Comparison of ENCODE assay signal across 19 cellular contexts in genomic region chr11:89205378-89205777, GRCh38. TPM values are rescaled to one million over a fixed set of nuclear protein-coding genes. Genes with fewer than 3 reads are reported as not detected.
DNase-seq lines count a peak whose midpoint lies in the region; ATAC-seq and TF ChIP-seq lines count a peak whose summit lies in the region.
"Had no signal": no experiment of that assay in that cellular context is flagged by ENCODE, and none has a peak within 500 bp of the region (broad histone marks: within the 10 kb centered on the region; RNA-seq: fewer than 3 reads in every experiment).

No MANE protein-coding gene starts in this region.

- H2AFZ ChIP-seq in HCT116 (ENCODE audit: low read depth, low read length, poor library complexity, severe bottlenecking) (no peak overlapping the region), OCI-LY3 (ENCODE audit: low read depth, low read length) (no peak overlapping the region), osteoblast (ENCODE audit: low read length) (no peak overlapping the region)

- DNase-seq in HCT116 (ENCODE audit: low read depth, low spot score) (peak; percentile 4), dermis blood vessel endothelial cell (peak; percentile 45), osteoblast (ENCODE audit: insufficient read length, low spot score, missing footprints) (no peak), HuH-7.5 (ENCODE audit: low spot score) (no peak), NCI-H526 treated with DMSO at 0.1 percent for 48 hours (lab: John Stamatoyannopoulos, UW) (no peak), sciatic nerve (ENCODE audit: low spot score) (no peak)
- DNase-seq: activated CD8-positive, alpha-beta memory T cell treated with anti-CD3 and anti-CD28 coated beads for 24 hours; activated naive CD4-positive, alpha-beta T cell treated with anti-CD3 and anti-CD28 coated beads, Interleukin-2, amount 50 U/mL, for 16 hours; activated T-cell treated with anti-CD3 and anti-CD28 coated beads, Interleukin-2, amount 50 U/mL, for 48 hours; aorta; IMR-90; left ventricle myocardium superior; MM.1S; NCI-H146; NCI-H82; RPMI8226 had no signal

- no peak overlapping the region for H3K4me3 ChIP-seq in HCT116 (replicated peaks in 1 of 2; ENCODE audit: low read depth in 1 of 2, low read length in 2 of 2)
- no peak overlapping the region for H3K4me3 ChIP-seq in OCI-LY3 (ENCODE audit: low read length)
- no peak overlapping the region for H3K4me3 ChIP-seq in osteoblast (ENCODE audit: insufficient read depth, low read length)

- no peaks in the 10 kb centered on the region for H3K4me1 ChIP-seq in HCT116 (ENCODE audit: control insufficient read depth in 1 of 2, insufficient read depth in 2 of 2, low read length in 2 of 2)
- H3K4me1 ChIP-seq in OCI-LY3 (ENCODE audit: low read length) = no peaks in the 10 kb centered on the region
- H3K4me1 ChIP-seq in osteoblast (ENCODE audit: insufficient read depth, low read length) = no peaks in the 10 kb centered on the region

- intact Hi-C loops in HCT116 (cut with micrococcal nuclease) = no loop called here
- intact Hi-C loops in sciatic nerve (cut with DNase I) = no loop called here

- TF ChIP-seq RAD21 in HCT116 (IDR thresholded peaks at IDR 0.05; ENCODE audit: low read depth) = peak; percentile 24; the same call in 1 of the 2 replicates

- TF ChIP-seq CTCF in HCT116 (IDR thresholded peaks at IDR 0.05 in 2 of 3, conservative IDR thresholded peaks at IDR 0.05 in 1 of 3; ENCODE audit: borderline replicate concordance in 1 of 3, insufficient read depth in 1 of 3, low read depth in 2 of 3, low read length in 2 of 3) (peak; percentile 8 to 31 (median 19); a peak in 2 of 6 replicates), OCI-LY3 (IDR thresholded peaks at IDR 0.05; ENCODE audit: low read depth, low read length) (peak; percentile 38), osteoblast (IDR thresholded peaks at IDR 0.05; ENCODE audit: extremely low read depth, low read depth, low read length) (peak; percentile 16)

- RAD21 ChIA-PET in HCT116 (lab: Charles Lee; ENCODE audit: low non-redundant PET in 1 of 2, low total read pairs in 2 of 2, uncharacterized antibody in 2 of 2, unreplicated experiment in 2 of 2) = no interaction called here

- POLR2A ChIA-PET in HCT116 (lab: Charles Lee) = no interaction called here

- H3K9me3 ChIP-seq in HCT116 (ENCODE audit: control insufficient read depth in 1 of 2, insufficient read depth in 1 of 2, low read depth in 1 of 2, low read length in 2 of 2) = no peaks in the 10 kb centered on the region
- H3K9me3 ChIP-seq in OCI-LY3 (ENCODE audit: insufficient read depth, low read length) = no peaks in the 10 kb centered on the region
- H3K9me3 ChIP-seq in osteoblast (ENCODE audit: low read depth, low read length) = no peaks in the 10 kb centered on the region

- BruUV-seq in HCT116 (replicated peaks; lab: Mats Ljungman, UMichigan) = no TSS peak

- no peak for TF ChIP-seq POLR2A in HCT116 (IDR thresholded peaks at IDR 0.05; ENCODE audit: borderline replicate concordance, extremely low read depth, insufficient read depth, insufficient read length)

- H4K20me1 ChIP-seq in HCT116 (ENCODE audit: insufficient read depth) (no peaks in the 10 kb centered on the region), OCI-LY3 (ENCODE audit: insufficient read depth, low read length) (no peaks in the 10 kb centered on the region), osteoblast (ENCODE audit: insufficient read depth, low read length) (no peaks in the 10 kb centered on the region)

- no peaks in the 10 kb centered on the region for H3K9me2 ChIP-seq in HCT116 (ENCODE audit: insufficient read depth)

- no peaks in the 10 kb centered on the region for H3K27me3 ChIP-seq in HCT116 (ENCODE audit: insufficient read depth, low read length)
- no peaks in the 10 kb centered on the region for H3K27me3 ChIP-seq in OCI-LY3 (ENCODE audit: low read depth, low read length)
- H3K27me3 ChIP-seq in osteoblast (ENCODE audit: insufficient read depth, low read length) = no peaks in the 10 kb centered on the region

- ATAC-seq in HCT116 = peak; percentile 67
- ATAC-seq in sciatic nerve = no peak
- ATAC-seq: left ventricle myocardium superior had no signal

- H3K27ac ChIP-seq in HCT116 (ENCODE audit: low read depth, low read length) = no peak overlapping the region
- H3K27ac ChIP-seq in OCI-LY3 (ENCODE audit: low read length) = no peak overlapping the region
- no peak overlapping the region for H3K27ac ChIP-seq in osteoblast (ENCODE audit: low read depth, low read length)

- H3K4me2 ChIP-seq in HCT116 (ENCODE audit: low read length) = no peak overlapping the region
- H3K4me2 ChIP-seq in OCI-LY3 (ENCODE audit: low read length) = no peak overlapping the region
- no peak overlapping the region for H3K4me2 ChIP-seq in osteoblast (ENCODE audit: insufficient read depth, low read length)

- no peaks in the 10 kb centered on the region for H3K79me2 ChIP-seq in HCT116 (ENCODE audit: insufficient read depth, low read length)
- H3K79me2 ChIP-seq in OCI-LY3 (ENCODE audit: low read length) = no peaks in the 10 kb centered on the region
- no peaks in the 10 kb centered on the region for H3K79me2 ChIP-seq in osteoblast (ENCODE audit: insufficient read depth, low read length)

- CTCF ChIA-PET in HCT116 (lab: Charles Lee) = no interaction called here

- H3K36me3 ChIP-seq in HCT116 (ENCODE audit: control insufficient read depth in 1 of 2, insufficient read depth in 2 of 2, low read length in 2 of 2) = no peaks in the 10 kb centered on the region
- no peaks in the 10 kb centered on the region for H3K36me3 ChIP-seq in OCI-LY3 (replicated peaks; ENCODE audit: low read depth, low read length)
- H3K36me3 ChIP-seq in osteoblast (ENCODE audit: insufficient read depth, low read length) = no peaks in the 10 kb centered on the region

- H3K9ac ChIP-seq in HCT116 (ENCODE audit: low read length) = no peak overlapping the region
- no peak overlapping the region for H3K9ac ChIP-seq in OCI-LY3 (ENCODE audit: low read length)

TF ChIP-seq in HCT116, 20 proteins besides CTCF, POLR2A, EP300 and RAD21:
- TF ChIP-seq ELF1 (IDR thresholded peaks at IDR 0.05; ENCODE audit: borderline replicate concordance, low read depth) = no peak
- no peak for TF ChIP-seq SIN3A (IDR thresholded peaks at IDR 0.05; ENCODE audit: low read depth)
- TF ChIP-seq CEBPB (IDR thresholded peaks at IDR 0.05; ENCODE audit: low read depth) = no peak
- TF ChIP-seq ATF3 (IDR thresholded peaks at IDR 0.05) = no peak
- TF ChIP-seq SP1 (IDR thresholded peaks at IDR 0.05; ENCODE audit: low read depth) = no peak
- TF ChIP-seq EZH2 (IDR thresholded peaks at IDR 0.05) = no peak
- no peak for TF ChIP-seq TCF7L2 (IDR thresholded peaks at IDR 0.05; ENCODE audit: borderline replicate concordance, extremely low read depth, insufficient read depth, insufficient read length)
- no peak for TF ChIP-seq POLR2AphosphoS5 (IDR thresholded peaks at IDR 0.05; ENCODE audit: low read depth, low read length)
- no peak for TF ChIP-seq ZBTB33 (IDR thresholded peaks at IDR 0.05; ENCODE audit: extremely low read depth, insufficient replicate concordance, low read length)
- TF ChIP-seq ZNF274 (IDR thresholded peaks at IDR 0.05; ENCODE audit: low read depth, low read length) = no peak

RNA-seq across cellular contexts. Expression of gene TYR, which starts 27.7 kb away (rescaled TPM):
- not detected for total RNA-seq in HCT116 (2021; ENCODE audit: unreplicated experiment)
- not detected in 2 replicates for polyA plus RNA-seq in HCT116 (2012)
- not detected in 2 replicates for total RNA-seq in dermis blood vessel endothelial cell
- total RNA-seq in osteoblast = not detected in 2 replicates
- not detected for total RNA-seq in sciatic nerve
- total RNA-seq: aorta, fibroblast of villous mesenchyme, IMR-90, left ventricle myocardium superior, mucosa of gallbladder had no signal
- polyA plus RNA-seq: aorta, IMR-90 had no signal

Comparison
In these comparisons a context has a peak if more than half of its experiments do, and no peak if none do; other contexts are left out.
1. DNase-seq: peak in HCT116 (single experiment) and dermis blood vessel endothelial cell (single experiment); none in osteoblast (single experiment), HuH-7.5 (single experiment), NCI-H526 treated with DMSO at 0.1 percent for 48 hours (single experiment) and sciatic nerve (single experiment).
2. Peak in every context shown above with its lines, with median percentiles within 50 percentile points of each other: CTCF ChIP-seq.